ENCODE assay signal across 22 cellular contexts in genomic region chr18:23631746-23632145, GRCh38. TPM values are rescaled to one million over a fixed set of nuclear protein-coding genes. Genes with fewer than 3 reads are reported as not detected.
DNase-seq lines count a peak whose midpoint lies in the region; ATAC-seq, FAIRE-seq and TF ChIP-seq lines count a peak whose summit lies in the region.
"Had no signal": no experiment of that assay in that cellular context is flagged by ENCODE, and none has a peak within 500 bp of the region (broad histone marks: within the 10 kb centered on the region; RNA-seq: fewer than 3 reads in every experiment).

No MANE protein-coding gene starts in this region.

- no peaks in the 10 kb centered on the region for H3K36me3 ChIP-seq in H1 (ENCODE audit: control insufficient read depth in 2 of 4, insufficient read depth in 4 of 4, low read length in 3 of 4)

- no peak overlapping the region for H4K5ac ChIP-seq in H1 (ENCODE audit: insufficient read length, low read depth, low read length)

- H3K4me2 ChIP-seq in H1 (ENCODE audit: insufficient read depth in 1 of 2, low read depth in 2 of 2, low read length in 2 of 2): no peak overlapping the region; a peak in 1 of 4 replicates
- H3K4me2 ChIP-seq: KMS-11 had no signal

- H2AFZ ChIP-seq in H1 (ENCODE audit: low read length): 0 out of 2 replicates have a peak overlapping the region, but pooled peaks have one; percentile 17

- peak; percentile 8 to 11; a peak in 2 of 4 replicates for TF ChIP-seq RAD21 in H1 (IDR thresholded peaks at IDR 0.05 in 1 of 2, conservative IDR thresholded peaks at IDR 0.05 in 1 of 2; ENCODE audit: low read depth in 2 of 2, low read length in 2 of 2)

- H2BK12ac ChIP-seq in H1 (ENCODE audit: low read depth, low read length): no peak overlapping the region

- 63% methylated on average over 11 of the region's 11 CpGs; no CpG with 5 or more reads in 1 of the 2 experiments for WGBS in H1 (ENCODE audit: extremely low coverage in 1 of 2, insufficient coverage in 1 of 2, insufficient read length in 1 of 2, insufficient replicate concordance in 2 of 2, low coverage in 1 of 2, low lambda C conversion rate in 2 of 2, missing lambda C conversion rate in 1 of 2), 2 experiments

- CTCF ChIA-PET in H1 (lab: Charles Lee; ENCODE audit: partially characterized antibody): interaction anchor here (0.9 to 1.7 kb wide), 8 partner anchors 8 to 290 kb away, joined by 3 to 8 read pairs (median 4); no protein-coding TSS in a partner anchor

- H3K27ac ChIP-seq in H1 (ENCODE audit: low read depth, low read length): no peak overlapping the region
- H3K27ac ChIP-seq: KMS-11 had no signal

- no peak for ATAC-seq in HG02981 (IDR thresholded peaks at IDR 0.05; ENCODE audit: unreplicated experiment)
- ATAC-seq: PC-3; stimulated activated naive CD8-positive, alpha-beta T cell treated with anti-CD3 and anti-CD28 coated beads, Interleukin-15, amount 100 ng/mL, for 72 hours had no signal

- peak; percentile 66 for FAIRE-seq in H1 (lab: Jason Lieb, UNC)
- FAIRE-seq: G401.6, urothelium cell line had no signal

- no peak for TF ChIP-seq EP300 in H1 (IDR thresholded peaks at IDR 0.05; ENCODE audit: borderline replicate concordance in 1 of 2, low read depth in 2 of 2, low read length in 2 of 2)

- H3K4me3 ChIP-seq in H1 (ENCODE audit: extremely low read depth in 1 of 4, insufficient read depth in 2 of 4, low read depth in 3 of 4, low read length in 4 of 4): no peak overlapping the region

- H4K20me1 ChIP-seq in H1 (replicated peaks in 1 of 2; ENCODE audit: control insufficient read depth in 1 of 2, insufficient read depth in 2 of 2, low read length in 2 of 2): no peaks in the 10 kb centered on the region

- no peak overlapping the region for H2BK15ac ChIP-seq in H1 (ENCODE audit: low read length)

- POLR2A ChIA-PET in H1 (lab: Charles Lee; ENCODE audit: partially characterized antibody): no interaction called here

- no peak overlapping the region for H3K9ac ChIP-seq in H1 (replicated peaks in 1 of 4; ENCODE audit: extremely low read depth in 1 of 4, low read depth in 3 of 4, low read length in 3 of 4)
- H3K9ac ChIP-seq: KMS-11 had no signal

- peak in 1 of 3 experiments; percentile 9; a peak in 1 of 4 replicates for TF ChIP-seq CTCF in H1 (IDR thresholded peaks at IDR 0.05; ENCODE audit: control extremely low read depth in 1 of 3, insufficient read depth in 1 of 3, low read depth in 1 of 3, low read length in 3 of 3)

- H2AK5ac ChIP-seq in H1 (ENCODE audit: low read depth, low read length): 0 out of 2 replicates have a peak overlapping the region, but pooled peaks have one; percentile 53

- H3K23ac ChIP-seq in H1 (ENCODE audit: insufficient read length): no peak overlapping the region

- H4K91ac ChIP-seq in H1 (replicated peaks; ENCODE audit: insufficient read length, low read length): no peak overlapping the region

- H3K56ac ChIP-seq in H1 (replicated peaks; ENCODE audit: insufficient read length, low read depth, low read length): no peak overlapping the region

- H3K27me3 ChIP-seq in H1 (replicated peaks in 1 of 4; ENCODE audit: control insufficient read depth in 3 of 4, extremely low read depth in 1 of 4, insufficient read depth in 3 of 4, low read length in 3 of 4): no peaks in the 10 kb centered on the region

- H2BK120ac ChIP-seq in H1 (replicated peaks; ENCODE audit: low read depth, low read length): no peak overlapping the region

- H2BK5ac ChIP-seq in H1 (ENCODE audit: low read depth, low read length): no peak overlapping the region

- H3K79me1 ChIP-seq in H1 (ENCODE audit: low read depth, low read length): no peaks in the 10 kb centered on the region

- no peaks in the 10 kb centered on the region for H3K9me3 ChIP-seq in H1 (ENCODE audit: insufficient read depth in 2 of 2, low read depth in 1 of 2, low read length in 1 of 2)

- no peak overlapping the region for H2BK20ac ChIP-seq in H1 (ENCODE audit: low read length)

- no peaks in the 10 kb centered on the region for H3K79me2 ChIP-seq in H1 (ENCODE audit: control insufficient read depth in 1 of 2, insufficient read depth in 2 of 2, low read length in 2 of 2)

- H3K14ac ChIP-seq in H1 (ENCODE audit: insufficient read length): no peak overlapping the region

- no peak overlapping the region for H3K4ac ChIP-seq in H1 (replicated peaks; ENCODE audit: insufficient read length, low read depth, low read length)

- DNase-seq in NCI-H2171 treated with DMSO at 0.1 percent for 48 hours (lab: John Stamatoyannopoulos, UW): peak; percentile 8
- DNase-seq in NCI-H2171 (lab: John Stamatoyannopoulos, UW): no peak
- peak; percentile 76 for DNase-seq in NCI-H748 (lab: John Stamatoyannopoulos, UW; ENCODE audit: unreplicated experiment)
- DNase-seq in H1 (ENCODE audit: low read depth in 1 of 2, low spot score in 2 of 2): no peak
- DNase-seq in retina: peak; percentile 30
- DNase-seq in SIG-M5 treated with dmso at 0.1 percent for 504 hours (lab: John Stamatoyannopoulos, UW; ENCODE audit: unreplicated experiment): no peak
- DNase-seq in globus pallidus (ENCODE audit: low spot score): no peak
- DNase-seq: ACHN; activated CD4-positive, alpha-beta T cell treated with anti-CD3 and anti-CD28 coated beads, Interleukin-2, amount 50 U/mL, for 1 hour; activated naive CD4-positive, alpha-beta T cell treated with anti-CD3 and anti-CD28 coated beads, Interleukin-2, amount 10 ng/mL, durations not matched to agents 7 days and 5 days; CD4-positive, alpha-beta memory T cell; glutamatergic neuron; NCI-H1694 treated with DMSO at 0.1 percent for 48 hours; NCI-H510A treated with DMSO at 0.1 percent for 48 hours; nephron progenitor cell; PC-3; stimulated activated CD4-positive, alpha-beta T cell treated with anti-CD3 and anti-CD28 coated beads, Interleukin-15, amount 100 ng/mL, for 24 hours; stimulated activated naive CD8-positive, alpha-beta T cell treated with anti-CD3 and anti-CD28 coated beads, Interleukin-15, amount 100 ng/mL, for 72 hours had no signal

- no peaks in the 10 kb centered on the region for H3K23me2 ChIP-seq in H1 (ENCODE audit: low read depth, low read length)

- H4K8ac ChIP-seq in H1 (ENCODE audit: extremely low read depth, insufficient read depth, low read length): no peak overlapping the region

- no peak overlapping the region; the same call in 1 of the 2 replicates for H3K18ac ChIP-seq in H1 (ENCODE audit: extremely low read depth, low read length)

- peaks cover 2 to 7% (median 3%) of the 10 kb centered on the region in 4 experiments; a peak in 4 of 7 replicates for H3K4me1 ChIP-seq in H1 (replicated peaks in 1 of 4; ENCODE audit: control insufficient read depth in 3 of 4, insufficient read depth in 4 of 4, low read length in 3 of 4)

- TF ChIP-seq POLR2A in H1 (IDR thresholded peaks at IDR 0.05; ENCODE audit: control extremely low read depth in 1 of 2, low read depth in 2 of 2, low read length in 2 of 2): no peak

TF ChIP-seq in H1, 55 proteins besides CTCF, POLR2A, EP300 and RAD21:
- TF ChIP-seq SP4 (IDR thresholded peaks at IDR 0.05; ENCODE audit: low read length) (no peak), KDM1A (IDR thresholded peaks at IDR 0.05; ENCODE audit: borderline replicate concordance, low read length) (no peak), BRCA1 (IDR thresholded peaks at IDR 0.05; ENCODE audit: low read depth, low read length) (no peak)
TF ChIP-seq in H1: peak in this region for 0.

RNA-seq across cellular contexts. Expression of gene ANKRD29, which starts 31.0 kb away (rescaled TPM):
- total RNA-seq in H1 (2021; fragmentation: NEBNext Ultra II Directional; extraction: Animal tissue kit (Norgen Biotek cat#: 25700)): 6.3 and 7.3 TPM in 2 replicates
- polyA plus RNA-seq in H1 (2011; rRNA removed): 2.2 and 3.0 TPM in 2 replicates
- 4.0 TPM for polyA plus RNA-seq in H1 (2011; cell fraction: cytosol; rRNA removed)
- 5.4 TPM for polyA plus RNA-seq in H1 (2011; cell fraction: nucleus; rRNA removed)
- polyA plus RNA-seq in H1 (2012, experiment 1 of 2): 4.6 to 6.9 TPM (median 6.2 TPM) in 4 replicates
- polyA plus RNA-seq in H1 (2012, experiment 2 of 2): 5.4 TPM
- polyA plus RNA-seq in H1 (2013, experiment 1 of 2): 11.0 TPM
- polyA plus RNA-seq in H1 (2013, experiment 2 of 2): 10.2 TPM
- polyA minus RNA-seq in H1 (2011; rRNA and poly(A)+ RNA removed): 4.3 TPM in 2 replicates
- 3.4 TPM for polyA minus RNA-seq in H1 (2011; cell fraction: cytosol; rRNA and poly(A)+ RNA removed)
- 6.8 TPM for polyA minus RNA-seq in H1 (2011; cell fraction: nucleus; rRNA and poly(A)+ RNA removed)
- total RNA-seq: CD4-positive, alpha-beta memory T cell had no signal

RNA-seq across cellular contexts. Expression of gene NPC1, which starts 45.4 kb away (rescaled TPM):
- total RNA-seq in H1 (2021; fragmentation: NEBNext Ultra II Directional; extraction: Animal tissue kit (Norgen Biotek cat#: 25700)): 36.4 and 39.5 TPM in 2 replicates
- polyA plus RNA-seq in H1 (2011; rRNA removed): 33.9 and 34.1 TPM in 2 replicates
- polyA plus RNA-seq in H1 (2011; cell fraction: cytosol; rRNA removed): 29.4 TPM
- polyA plus RNA-seq in H1 (2011; cell fraction: nucleus; rRNA removed): 66.9 TPM
- 25.9 to 31.8 TPM (median 29.2 TPM) in 4 replicates for polyA plus RNA-seq in H1 (2012, experiment 1 of 2)
- polyA plus RNA-seq in H1 (2012, experiment 2 of 2): 7.7 TPM
- 56.1 TPM for polyA plus RNA-seq in H1 (2013, experiment 1 of 2)
- polyA plus RNA-seq in H1 (2013, experiment 2 of 2): 49.7 TPM
- 109 and 131 TPM in 2 replicates for polyA minus RNA-seq in H1 (2011; rRNA and poly(A)+ RNA removed)
- polyA minus RNA-seq in H1 (2011; cell fraction: cytosol; rRNA and poly(A)+ RNA removed): 49.4 TPM
- 105 TPM for polyA minus RNA-seq in H1 (2011; cell fraction: nucleus; rRNA and poly(A)+ RNA removed)

RNA-seq across cellular contexts. Expression of gene LAMA3, which starts 57.5 kb away (rescaled TPM):
- total RNA-seq in H1 (2021; fragmentation: NEBNext Ultra II Directional; extraction: Animal tissue kit (Norgen Biotek cat#: 25700)): 3.3 and 5.0 TPM in 2 replicates
- polyA plus RNA-seq in H1 (2011; rRNA removed): 0.58 and 0.76 TPM in 2 replicates
- polyA plus RNA-seq in H1 (2011; cell fraction: cytosol; rRNA removed): 0.69 TPM
- 3.6 TPM for polyA plus RNA-seq in H1 (2011; cell fraction: nucleus; rRNA removed)
- 0.71 to 1.3 TPM (median 1.1 TPM) in 4 replicates for polyA plus RNA-seq in H1 (2012, experiment 1 of 2)
- 0.21 TPM for polyA plus RNA-seq in H1 (2012, experiment 2 of 2)
- 1.7 TPM for polyA plus RNA-seq in H1 (2013, experiment 1 of 2)
- polyA plus RNA-seq in H1 (2013, experiment 2 of 2): 1.6 TPM
- polyA minus RNA-seq in H1 (2011; rRNA and poly(A)+ RNA removed): 1.0 and 2.9 TPM in 2 replicates
- polyA minus RNA-seq in H1 (2011; cell fraction: cytosol; rRNA and poly(A)+ RNA removed): 1.3 TPM
- 2.5 TPM for polyA minus RNA-seq in H1 (2011; cell fraction: nucleus; rRNA and poly(A)+ RNA removed)
- total RNA-seq: CD4-positive, alpha-beta memory T cell had no signal
- polyA plus RNA-seq: CD4-positive, alpha-beta memory T cell had no signal

Comparison
In these comparisons a context has a peak if more than half of its experiments do, and no peak if none do; other contexts are left out.
1. DNase-seq: peak in NCI-H2171 treated with DMSO at 0.1 percent for 48 hours (single experiment), NCI-H748 (single experiment) and retina (single experiment); none in NCI-H2171 (single experiment), H1 (0 of 2), SIG-M5 treated with dmso at 0.1 percent for 504 hours (single experiment) and globus pallidus (single experiment).